8 cellular contexts compared by ENCODE assay signal in the genomic region with DNA sequence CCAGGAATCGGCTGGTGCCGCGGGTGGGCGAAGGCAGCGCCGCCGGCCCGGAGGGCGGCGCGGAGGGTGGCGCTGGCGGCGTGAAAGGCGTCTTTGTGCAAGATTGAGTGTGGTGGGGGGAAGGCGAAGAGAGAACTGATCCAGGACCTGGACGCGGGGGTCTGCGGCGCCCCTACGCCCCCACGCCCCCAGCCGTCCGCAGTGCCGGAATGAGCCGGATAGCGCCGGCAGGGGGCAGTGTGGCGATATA. TPM values are rescaled to one million over a fixed set of nuclear protein-coding genes. Genes with fewer than 3 reads are reported as not detected.
A peak's percentile ranks its signal among the peaks of the same experiment; 100 is the strongest.
DNase-seq lines count a peak whose midpoint lies in the region; FAIRE-seq and TF ChIP-seq lines count a peak whose summit lies in the region.

No MANE protein-coding gene starts in this region.

- H3K27me3 ChIP-seq in mononuclear cell (ENCODE audit: insufficient read depth, low read length) (peaks cover 81% of the 10 kb centered on the region), subcutaneous abdominal adipose tissue (ENCODE audit: control insufficient read depth in 5 of 5, insufficient read depth in 4 of 5, low read length in 5 of 5) (no peaks in the 10 kb centered on the region)

- peak overlapping the region; percentile 47 for H3K4me3 ChIP-seq in mononuclear cell (ENCODE audit: low read length)
- H3K4me3 ChIP-seq in subcutaneous abdominal adipose tissue (ENCODE audit: low read depth in 1 of 5, low read length in 5 of 5) = peak overlapping the region; percentile 53 to 90 (median 83)

- peak overlapping the region in 4 of 5 donors; percentile 47 to 84 (median 68) for H3K9ac ChIP-seq in subcutaneous abdominal adipose tissue (ENCODE audit: low read length in 5 of 5)

- DNase-seq in GM12892 (ENCODE audit: insufficient read length) (peak; percentile 25), occipital lobe (lab: John Stamatoyannopoulos, UW) (no peak), NCI-H2107 (lab: John Stamatoyannopoulos, UW) (no peak), NCI-H2081 (lab: John Stamatoyannopoulos, UW) (no peak)
- DNase-seq in activated CD4-positive, CD25-positive, alpha-beta regulatory T cell treated with anti-CD3 and anti-CD28 coated beads, Interleukin-2, amount 50 U/mL, for 72 hours = peak; percentile 49
- peak; percentile 28 for DNase-seq in effector CD8-positive, alpha-beta T cell (lab: John Stamatoyannopoulos, UW)

- peak; percentile 36 for FAIRE-seq in GM12892 (lab: Jason Lieb, UNC)

- TF ChIP-seq POLR2A in GM12892 (IDR thresholded peaks at IDR 0.05; ENCODE audit: low read depth, low read length) = no peak

- peaks cover 51% of the 10 kb centered on the region for H3K4me1 ChIP-seq in mononuclear cell (ENCODE audit: insufficient read depth, low read length)
- H3K4me1 ChIP-seq in subcutaneous abdominal adipose tissue (ENCODE audit: control insufficient read depth in 5 of 5, insufficient read depth in 5 of 5, low read length in 5 of 5) = peaks cover 1 to 53% (median 42%) of the 10 kb centered on the region in 5 donors

- H3K27ac ChIP-seq in subcutaneous abdominal adipose tissue (ENCODE audit: low read depth, low read length) = no peak overlapping the region

- H3K9me3 ChIP-seq in mononuclear cell (ENCODE audit: low read depth, low read length) (no peaks in the 10 kb centered on the region), subcutaneous abdominal adipose tissue (ENCODE audit: control insufficient read depth in 5 of 5, low read length in 5 of 5) (no peaks in the 10 kb centered on the region)

- H3K36me3 ChIP-seq in subcutaneous abdominal adipose tissue (ENCODE audit: control insufficient read depth in 5 of 5, insufficient read depth in 5 of 5, low read length in 5 of 5) = no peaks in the 10 kb centered on the region

RNA-seq across cellular contexts. Expression of gene RGMB, which starts 4.5 kb away (rescaled TPM):
- 3.9 TPM for polyA plus RNA-seq in GM12892 (2012; ENCODE audit: missing spikeins)
- 21.3 TPM for total RNA-seq in mononuclear cell
- 51.9 TPM for total RNA-seq in occipital lobe

Comparison
In these comparisons a context has a peak if more than half of its experiments do, and no peak if none do; other contexts are left out.
1. DNase-seq: peak in GM12892 (single experiment), activated CD4-positive, CD25-positive, alpha-beta regulatory T cell treated with anti-CD3 and anti-CD28 coated beads, Interleukin-2, amount 50 U/mL, for 72 hours (single experiment) and effector CD8-positive, alpha-beta T cell (single experiment); none in occipital lobe (single experiment), NCI-H2107 (single experiment) and NCI-H2081 (0 of 2).